In genomic region chr2:96914332-96914731, GRCh38 we compare ENCODE assay signal across 15 cellular contexts. TPM values are rescaled to one million over a fixed set of nuclear protein-coding genes. Genes with fewer than 3 reads are reported as not detected.
DNase-seq lines count a peak whose midpoint lies in the region; ATAC-seq, FAIRE-seq and TF ChIP-seq lines count a peak whose summit lies in the region.
"Had no signal": no experiment of that assay in that cellular context is flagged by ENCODE, and none has a peak within 500 bp of the region (broad histone marks: within the 10 kb centered on the region; RNA-seq: fewer than 3 reads in every experiment).

No MANE protein-coding gene starts in this region.

- TF ChIP-seq CTCF in AG10803 (conservative IDR thresholded peaks at IDR 0.05; ENCODE audit: low read length) (no peak), stomach (IDR thresholded peaks at IDR 0.05) (no peak)

- H3K4me3 Mint-ChIP-seq in CD8-positive, alpha-beta memory T cell, result peak overlapping the region; percentile 36 to 99 (median 83)
- H3K4me3 Mint-ChIP-seq in activated naive CD8-positive, alpha-beta T cell treated with anti-CD3 and anti-CD28 coated beads, Interleukin-2, amount 10 ng/mL, durations not matched to agents 7 days and 5 days, result peak overlapping the region; percentile 84
- H3K4me3 Mint-ChIP-seq in immature natural killer cell, result peak overlapping the region; percentile 84 to 95 (median 93)

- peak overlapping the region; percentile 80 to 100 (median 94) for H3K27ac Mint-ChIP-seq in CD8-positive, alpha-beta memory T cell
- H3K27ac Mint-ChIP-seq in activated naive CD8-positive, alpha-beta T cell treated with anti-CD3 and anti-CD28 coated beads, Interleukin-2, amount 10 ng/mL, durations not matched to agents 7 days and 5 days, result peak overlapping the region; percentile 96
- peak overlapping the region; percentile 87 to 99 (median 98) for H3K27ac Mint-ChIP-seq in immature natural killer cell

- whole genome bisulfite sequencing in small intestine, 3 donors, result 61 to 68% (median 63%) methylated on average over 5 of the region's 5 CpGs
- 76 to 83% (median 81%) methylated on average over 5 of the region's 5 CpGs for WGBS in stomach, 5 donors

- H3K27me3 ChIP-seq in CD8-positive, alpha-beta memory T cell (ENCODE audit: insufficient read depth, low read length, poor library complexity, severe bottlenecking), result no peaks in the 10 kb centered on the region
- H3K27me3 ChIP-seq in small intestine (ENCODE audit: control insufficient read depth in 2 of 2, insufficient read depth in 2 of 2, low read length in 2 of 2) (no peaks in the 10 kb centered on the region), stomach (no peaks in the 10 kb centered on the region)
- H3K27me3 ChIP-seq: adrenal gland had no signal

- no peak for FAIRE-seq in small intestine (lab: Jason Lieb, UNC)

- no peak for TF ChIP-seq POLR2A in stomach (IDR thresholded peaks at IDR 0.05)

- DNase-seq in AG10803 (ENCODE audit: low read depth) (peak; percentile 59), immature natural killer cell (no peak), EL (no peak), NCI-H446 treated with DMSO at 0.1 percent for 48 hours (lab: John Stamatoyannopoulos, UW) (no peak), small intestine (no peak), stomach (no peak)
- DNase-seq in CD8-positive, alpha-beta memory T cell, result no peak
- no peak for DNase-seq in activated naive CD8-positive, alpha-beta T cell treated with anti-CD3 and anti-CD28 coated beads, Interleukin-2, amount 10 ng/mL, durations not matched to agents 7 days and 5 days
- DNase-seq: adrenal gland, Calu3, head of caudate nucleus, NCI-H1048, NCI-H524 treated with DMSO at 0.1 percent for 48 hours had no signal

- peaks cover 5 to 18% (median 7%) of the 10 kb centered on the region in 5 donors for H3K9me3 Mint-ChIP-seq in CD8-positive, alpha-beta memory T cell
- peaks cover 14% of the 10 kb centered on the region for H3K9me3 Mint-ChIP-seq in activated naive CD8-positive, alpha-beta T cell treated with anti-CD3 and anti-CD28 coated beads, Interleukin-2, amount 10 ng/mL, durations not matched to agents 7 days and 5 days
- peaks cover 0 to 2% (median 0%) of the 10 kb centered on the region in 6 donors for H3K9me3 Mint-ChIP-seq in immature natural killer cell

- peaks cover 49% of the 10 kb centered on the region for H3K4me1 ChIP-seq in CD8-positive, alpha-beta memory T cell (ENCODE audit: insufficient read depth, low read length)
- no peaks in the 10 kb centered on the region for H3K4me1 ChIP-seq in small intestine (ENCODE audit: control insufficient read depth in 2 of 2, insufficient read depth in 1 of 2, low read depth in 1 of 2, low read length in 1 of 2)
- H3K4me1 ChIP-seq in stomach, result peaks cover 8 to 25% (median 20%) of the 10 kb centered on the region in 4 donors
- H3K4me1 ChIP-seq: parathyroid adenoma had no signal

- H3K27ac ChIP-seq in CD8-positive, alpha-beta memory T cell (ENCODE audit: low read depth, low read length), result peak overlapping the region; percentile 57
- no peak overlapping the region for H3K27ac ChIP-seq in small intestine (ENCODE audit: low read depth in 1 of 2, low read length in 1 of 2)
- no peak overlapping the region for H3K27ac ChIP-seq in stomach
- H3K27ac ChIP-seq: HL-60, parathyroid adenoma had no signal

- CTCF ChIA-PET in CD8-positive, alpha-beta memory T cell (lab: Charles Lee), result interaction anchor here (0.9 to 2.4 kb wide), 6 partner anchors 10 to 56 kb away, joined by 3 to 13 read pairs (median 4); partner anchors contain the start of gene ANKRD39

- peaks cover 0 to 30% (median 3%) of the 10 kb centered on the region in 3 donors for H3K36me3 Mint-ChIP-seq in CD8-positive, alpha-beta memory T cell
- H3K36me3 Mint-ChIP-seq in activated naive CD8-positive, alpha-beta T cell treated with anti-CD3 and anti-CD28 coated beads, Interleukin-2, amount 10 ng/mL, durations not matched to agents 7 days and 5 days, result peaks cover 21% of the 10 kb centered on the region
- H3K36me3 Mint-ChIP-seq in immature natural killer cell, result peaks cover 0 to 14% (median 7%) of the 10 kb centered on the region in 3 donors

- no peaks in the 10 kb centered on the region for H3K27me3 Mint-ChIP-seq in CD8-positive, alpha-beta memory T cell
- H3K27me3 Mint-ChIP-seq in activated naive CD8-positive, alpha-beta T cell treated with anti-CD3 and anti-CD28 coated beads, Interleukin-2, amount 10 ng/mL, durations not matched to agents 7 days and 5 days, result peaks cover 4% of the 10 kb centered on the region
- peaks cover 0 to 9% (median 0%) of the 10 kb centered on the region in 3 donors for H3K27me3 Mint-ChIP-seq in immature natural killer cell (ENCODE audit: low read depth in 3 of 3)

- peaks cover 6% of the 10 kb centered on the region for H3K9me3 ChIP-seq in CD8-positive, alpha-beta memory T cell (ENCODE audit: low read length)
- H3K9me3 ChIP-seq in small intestine (ENCODE audit: control insufficient read depth, low read depth), result no peaks in the 10 kb centered on the region
- no peaks in the 10 kb centered on the region for H3K9me3 ChIP-seq in stomach
- H3K9me3 ChIP-seq: adrenal gland had no signal

- peaks cover 66 to 84% (median 80%) of the 10 kb centered on the region in 3 donors for H3K4me1 Mint-ChIP-seq in CD8-positive, alpha-beta memory T cell
- peaks cover 26% of the 10 kb centered on the region for H3K4me1 Mint-ChIP-seq in activated naive CD8-positive, alpha-beta T cell treated with anti-CD3 and anti-CD28 coated beads, Interleukin-2, amount 10 ng/mL, durations not matched to agents 7 days and 5 days
- H3K4me1 Mint-ChIP-seq in immature natural killer cell, result peaks cover 77 to 89% of the 10 kb centered on the region in 2 donors

- TF ChIP-seq EP300 in stomach (IDR thresholded peaks at IDR 0.05), result no peak

- intact Hi-C loops in stomach (cut with DNase I; ENCODE audit: low total_unique reads), result no loop called here

- peak; percentile 14 for ATAC-seq in activated naive CD8-positive, alpha-beta T cell treated with anti-CD3 and anti-CD28 coated beads, Interleukin-2, amount 10 ng/mL, durations not matched to agents 7 days and 5 days (ENCODE audit: low read depth)

- H3K36me3 ChIP-seq in CD8-positive, alpha-beta memory T cell (ENCODE audit: insufficient read depth, low read length), result no peaks in the 10 kb centered on the region
- H3K36me3 ChIP-seq in small intestine (ENCODE audit: control insufficient read depth in 2 of 2, insufficient read depth in 2 of 2, low read length in 2 of 2) (no peaks in the 10 kb centered on the region), stomach (no peaks in the 10 kb centered on the region)
- H3K36me3 ChIP-seq: adrenal gland had no signal

- POLR2A ChIA-PET in CD8-positive, alpha-beta memory T cell (lab: Charles Lee), result interaction anchor here (0.6 kb wide), 1 partner anchor 34 kb away, joined by 3 read pairs; no protein-coding TSS in a partner anchor
- POLR2A ChIA-PET in activated naive CD8-positive, alpha-beta T cell treated with anti-CD3 and anti-CD28 coated beads, Interleukin-2, amount 10 ng/mL, durations not matched to agents 7 days and 5 days (lab: Charles Lee), result interaction anchor here (1.0 to 2.8 kb wide), 3 partner anchors 9 to 37 kb away, joined by 3 to 17 read pairs (median 6); no protein-coding TSS in a partner anchor

- no peak overlapping the region for H3K4me3 ChIP-seq in AG10803 (ENCODE audit: low read length)
- peak overlapping the region; percentile 71 for H3K4me3 ChIP-seq in CD8-positive, alpha-beta memory T cell (ENCODE audit: low read length)
- H3K4me3 ChIP-seq in small intestine (ENCODE audit: low read depth in 1 of 2, low read length in 2 of 2), result no peak overlapping the region
- no peak overlapping the region for H3K4me3 ChIP-seq in stomach
- H3K4me3 ChIP-seq: adrenal gland had no signal

RNA-seq across cellular contexts. Expression of gene SEMA4C, which starts 44.5 kb away (rescaled TPM):
- total RNA-seq in CD8-positive, alpha-beta memory T cell, result 10 to 100 TPM; 16.6 to 18.7 TPM
- 7.1 TPM for polyA plus RNA-seq in CD8-positive, alpha-beta memory T cell
- 10 to 100 TPM; 28.8 to 30.6 TPM for total RNA-seq in activated naive CD8-positive, alpha-beta T cell treated with anti-CD3 and anti-CD28 coated beads, Interleukin-2, amount 10 ng/mL, durations not matched to agents 7 days and 5 days
- polyA plus RNA-seq in immature natural killer cell, result 10 to 100 TPM in 1 of 3 donors, 1 to 10 TPM in 2; 3.1 to 11.5 (median 4.8) TPM
- 10 to 100 TPM in 1 of 3 donors, 1 to 10 TPM in 1, under 1 TPM in 1; 0.45 to 21.0 (median 1.4) TPM for polyA plus RNA-seq in small intestine
- 10 to 100 TPM; 10.7 to 78.8 (median 24.4) TPM for total RNA-seq in stomach
- polyA plus RNA-seq in stomach, result 10 to 100 TPM in 1 of 3 donors, 1 to 10 TPM in 2; 5.7 to 15.8 (median 8.0) TPM

RNA-seq across cellular contexts. Expression of gene ANKRD39, which starts 56.5 kb away (rescaled TPM):
- 10 to 100 TPM; 30.9 to 32.2 TPM for total RNA-seq in CD8-positive, alpha-beta memory T cell
- polyA plus RNA-seq in CD8-positive, alpha-beta memory T cell, result 29.6 TPM
- total RNA-seq in activated naive CD8-positive, alpha-beta T cell treated with anti-CD3 and anti-CD28 coated beads, Interleukin-2, amount 10 ng/mL, durations not matched to agents 7 days and 5 days, result 10 to 100 TPM; 31.2 to 33.9 TPM
- 10 to 100 TPM; 27.0 to 68.3 (median 41.2) TPM for polyA plus RNA-seq in immature natural killer cell
- 10 to 100 TPM; 15.9 to 23.0 (median 17.0) TPM for polyA plus RNA-seq in small intestine
- total RNA-seq in stomach, result 10 to 100 TPM in 3 of 5 donors, 1 to 10 TPM in 2; 2.8 to 32.1 (median 11.3) TPM
- polyA plus RNA-seq in stomach, result 10 to 100 TPM; 11.5 to 18.0 (median 14.1) TPM
